In genomic region chr2:11836647-11837219, GRCh38 we compare ENCODE assay signal across 16 cellular contexts.
DNase-seq lines count a peak whose midpoint lies in the region; ATAC-seq and TF ChIP-seq lines count a peak whose summit lies in the region.
"Had no signal": no experiment of that assay in that cellular context is flagged by ENCODE, and none has a peak within 500 bp of the region (broad histone marks: within the 10 kb centered on the region; RNA-seq: fewer than 3 reads in every experiment).

No MANE protein-coding gene starts in this region.

- H3K27me3 ChIP-seq in DND-41 (ENCODE audit: insufficient read depth, low read length, poor library complexity) (no peaks in the 10 kb centered on the region), transverse colon (no peaks in the 10 kb centered on the region)

- H2AFZ ChIP-seq in DND-41 (ENCODE audit: low read depth, low read length) (no peak overlapping the region), OCI-LY7 (ENCODE audit: low read length) (no peak overlapping the region)

- H4K20me1 ChIP-seq in DND-41 (ENCODE audit: insufficient read depth, low read length) (no peaks in the 10 kb centered on the region), OCI-LY7 (ENCODE audit: insufficient read depth, low read length) (no peaks in the 10 kb centered on the region)
- H4K20me1 ChIP-seq: BLaER1 treated with 17β-estradiol and CSF1 and Interleukin-3, amounts not matched to agents 10 nM and 100 nM had no signal

- CTCF ChIA-PET in HEK293 (lab: Yijun Ruan, JAX) (interaction anchor here (0.6 kb wide), 1 partner anchor 212 kb away, joined by 3 read pairs; no protein-coding TSS in a partner anchor), OCI-LY7 (lab: Charles Lee; ENCODE audit: unreplicated experiment) (no interaction called here)

- no peak for TF ChIP-seq CTCF in DND-41 (IDR thresholded peaks at IDR 0.05; ENCODE audit: borderline replicate concordance, extremely low read depth, low read length, poor library complexity, severe bottlenecking)
- TF ChIP-seq CTCF in HEK293 (tag by site-specific recombination; IDR thresholded peaks at IDR 0.05): no peak
- no peak for TF ChIP-seq CTCF in OCI-LY7 (conservative IDR thresholded peaks at IDR 0.05; ENCODE audit: low read length)
- TF ChIP-seq CTCF in transverse colon (IDR thresholded peaks at IDR 0.05): no peak

- DNase-seq in DND-41: peak; percentile 20
- DNase-seq in OCI-LY7 (ENCODE audit: low spot score): no peak
- DNase-seq in mesenteric fat pad (ENCODE audit: low spot score): peak; percentile 69
- DNase-seq in iPS-NIHi7 (ENCODE audit: extremely low spot score): no peak
- DNase-seq in T-helper 1 cell: no peak
- DNase-seq in transverse colon: no peak
- DNase-seq: Calu3; CD8-positive, alpha-beta T cell; DMS79 treated with DMSO at 0.1 percent for 48 hours; EL; GOT3; IMR-90 had no signal

- H3K79me2 ChIP-seq in DND-41 (ENCODE audit: insufficient read depth, low read length) (no peaks in the 10 kb centered on the region), OCI-LY7 (ENCODE audit: insufficient read depth, low read depth, low read length) (no peaks in the 10 kb centered on the region)

- TF ChIP-seq POLR2A in transverse colon (IDR thresholded peaks at IDR 0.05): no peak

- no peak overlapping the region for H3K4me2 ChIP-seq in DND-41 (ENCODE audit: insufficient read depth, low read length)
- peak overlapping the region; percentile 21; the same call in 1 of the 2 replicates for H3K4me2 ChIP-seq in OCI-LY7 (ENCODE audit: low read length)
- H3K4me2 ChIP-seq: BLaER1 treated with 17β-estradiol and CSF1 and Interleukin-3, amounts not matched to agents 10 nM and 100 nM had no signal

- no peaks in the 10 kb centered on the region for H3K9me3 ChIP-seq in DND-41 (ENCODE audit: insufficient read depth, low read length, severe bottlenecking)
- H3K9me3 ChIP-seq in HEK293 (ENCODE audit: control insufficient read depth, insufficient read depth, low read depth, low read length): no peaks in the 10 kb centered on the region
- H3K9me3 ChIP-seq in OCI-LY7 (ENCODE audit: low read length): peaks cover 9% of the 10 kb centered on the region; the same call in 1 of the 2 replicates
- no peaks in the 10 kb centered on the region for H3K9me3 ChIP-seq in transverse colon
- H3K9me3 ChIP-seq: HAP-1 had no signal

- H3K4me3 ChIP-seq in DND-41 (ENCODE audit: low read depth in 1 of 2, low read length in 2 of 2): no peak overlapping the region
- H3K4me3 ChIP-seq in HEK293 (ENCODE audit: low read depth, low read length): no peak overlapping the region
- H3K4me3 ChIP-seq in OCI-LY7 (ENCODE audit: low read depth, low read length, poor library complexity, severe bottlenecking): no peak overlapping the region
- no peak overlapping the region for H3K4me3 ChIP-seq in transverse colon
- H3K4me3 ChIP-seq: BLaER1 treated with 17β-estradiol and CSF1 and Interleukin-3, amounts not matched to agents 10 nM and 100 nM; HAP-1; K562 had no signal

- H3K27ac ChIP-seq in DND-41 (ENCODE audit: low read length): no peak overlapping the region
- H3K27ac ChIP-seq in HEK293 (ENCODE audit: extremely low read depth, low read depth, low read length): no peak overlapping the region
- H3K27ac ChIP-seq in OCI-LY7 (ENCODE audit: low read depth, low read length, poor library complexity, severe bottlenecking): no peak overlapping the region
- no peak overlapping the region for H3K27ac ChIP-seq in transverse colon
- H3K27ac ChIP-seq: BLaER1 treated with 17β-estradiol and CSF1 and Interleukin-3, amounts not matched to agents 10 nM and 100 nM had no signal

- peaks cover 23% of the 10 kb centered on the region for H3K4me1 ChIP-seq in DND-41 (ENCODE audit: insufficient read depth, low read length)
- H3K4me1 ChIP-seq in HEK293 (ENCODE audit: control insufficient read depth, insufficient read depth, low read length): no peaks in the 10 kb centered on the region
- peaks cover 25% of the 10 kb centered on the region for H3K4me1 ChIP-seq in OCI-LY7 (ENCODE audit: insufficient read depth, low read length, poor library complexity, severe bottlenecking)
- H3K4me1 ChIP-seq in transverse colon: no peaks in the 10 kb centered on the region
- H3K4me1 ChIP-seq: HAP-1 had no signal

- POLR2A ChIA-PET in HEK293 (lab: Yijun Ruan, JAX) (no interaction called here), OCI-LY7 (lab: Charles Lee) (interaction anchor here (0.5 kb wide), 1 partner anchor 418 kb away, joined by 3 read pairs; no protein-coding TSS in a partner anchor)

- H3K9ac ChIP-seq in DND-41 (ENCODE audit: low read depth, low read length): no peak overlapping the region
- H3K9ac ChIP-seq: BLaER1 treated with 17β-estradiol and CSF1 and Interleukin-3, amounts not matched to agents 10 nM and 100 nM had no signal

- no TSS peak for BruUV-seq in OCI-LY7 (replicated peaks; lab: Mats Ljungman, UMichigan)

- intact Hi-C loops in OCI-LY7 (cut with micrococcal nuclease; ENCODE audit: unreplicated experiment) (no loop called here), transverse colon (cut with DNase I; ENCODE audit: low total_unique reads) (no loop called here)

- peak; percentile 53; the same call in 1 of the 3 replicates for ATAC-seq in DND-41 (ENCODE audit: insufficient read depth, low read depth)
- ATAC-seq: CD8-positive, alpha-beta T cell; K562 had no signal

- H3K36me3 ChIP-seq in DND-41 (ENCODE audit: insufficient read depth, low read length): no peaks in the 10 kb centered on the region
- no peaks in the 10 kb centered on the region for H3K36me3 ChIP-seq in HEK293 (ENCODE audit: control insufficient read depth in 2 of 2, insufficient read depth in 1 of 2, low read length in 2 of 2)
- H3K36me3 ChIP-seq in OCI-LY7 (ENCODE audit: insufficient read depth, low read length): peaks cover 6% of the 10 kb centered on the region; the same call in 1 of the 2 replicates
- no peaks in the 10 kb centered on the region for H3K36me3 ChIP-seq in transverse colon
- H3K36me3 ChIP-seq: BLaER1 treated with 17β-estradiol and CSF1 and Interleukin-3, amounts not matched to agents 10 nM and 100 nM; HAP-1 had no signal

- WGBS in transverse colon (ENCODE audit: low coverage in 1 of 2), 2 donors: 75 to 79% methylated on average over 7 of the region's 7 CpGs

- in situ Hi-C loops in transverse colon (cut with MboI; ENCODE audit: low pct_ligation_motif_present in 1 of 4, low pct_unique_long_range_greater_than_20kb in 1 of 4, low sequenced_read_pairs in 3 of 4): loop anchor here in 3 of 4 donors (25.0 kb wide), 3 partner anchors 551 to 1176 kb away; partner anchors contain the start of gene TRIB2 (in 2 of the 3)

- TF ChIP-seq EP300 in transverse colon (IDR thresholded peaks at IDR 0.05; ENCODE audit: low read depth): no peak

- H3K9me2 ChIP-seq in OCI-LY7 (ENCODE audit: insufficient read depth, low read length): no peaks in the 10 kb centered on the region

TF ChIP-seq in HEK293, 187 proteins besides CTCF, POLR2A, EP300 and RAD21:
- TF ChIP-seq ZNF19 (tag by site-specific recombination; IDR thresholded peaks at IDR 0.05; ENCODE audit: low read depth) (no peak), KLF9 (tag by site-specific recombination; IDR thresholded peaks at IDR 0.05; ENCODE audit: low read depth) (no peak), ZFHX2 (tag by site-specific recombination; conservative IDR thresholded peaks at IDR 0.05) (peak; percentile 54), IKZF3 (tag by site-specific recombination; IDR thresholded peaks at IDR 0.05) (no peak), EGR2 (tag by site-specific recombination; IDR thresholded peaks at IDR 0.05; ENCODE audit: low read depth) (peak; percentile 69; the same call in 1 of the 2 replicates), ZNF701 (tag by site-specific recombination; IDR thresholded peaks at IDR 0.05) (no peak)

Comparison
In these comparisons a context has a peak if more than half of its experiments do, and no peak if none do; other contexts are left out.
1. DNase-seq: peak in DND-41 (single experiment) and mesenteric fat pad (single experiment); none in OCI-LY7 (single experiment), iPS-NIHi7 (single experiment), T-helper 1 cell (0 of 5) and transverse colon (single experiment).